Comparison of ENCODE assay signal across 9 cellular contexts in genomic region chr16:19410435-19411153, GRCh38. TPM values are rescaled to one million over a fixed set of nuclear protein-coding genes. Genes with fewer than 3 reads are reported as not detected.
DNase-seq lines count a peak whose midpoint lies in the region; ATAC-seq and TF ChIP-seq lines count a peak whose summit lies in the region.
"Had no signal": no experiment of that assay in that cellular context is flagged by ENCODE, and none has a peak within 500 bp of the region (broad histone marks: within the 10 kb centered on the region; RNA-seq: fewer than 3 reads in every experiment).

No MANE protein-coding gene starts in this region.

- H3K36me3 Mint-ChIP-seq in CD8-positive, alpha-beta memory T cell, result peaks cover 0 to 4% (median 0%) of the 10 kb centered on the region in 3 donors
- H3K36me3 Mint-ChIP-seq in activated CD8-positive, alpha-beta T cell treated with anti-CD3 and anti-CD28 coated beads, Interleukin-2, amount 10 ng/mL, durations not matched to agents 7 days and 5 days (ENCODE audit: low read depth), result no peaks in the 10 kb centered on the region

- CTCF ChIA-PET in CD8-positive, alpha-beta memory T cell (lab: Charles Lee), result no interaction called here
- CTCF ChIA-PET in activated CD8-positive, alpha-beta T cell treated with anti-CD3 and anti-CD28 coated beads, Interleukin-2, amount 10 ng/mL, durations not matched to agents 7 days and 5 days (lab: Charles Lee), result no interaction called here

- H3K27ac Mint-ChIP-seq in CD8-positive, alpha-beta memory T cell, result no peak overlapping the region
- H3K27ac Mint-ChIP-seq in activated CD8-positive, alpha-beta T cell treated with anti-CD3 and anti-CD28 coated beads, Interleukin-2, amount 10 ng/mL, durations not matched to agents 7 days and 5 days, result no peak overlapping the region

- H3K27me3 ChIP-seq in CD8-positive, alpha-beta memory T cell (ENCODE audit: insufficient read depth, low read length, poor library complexity, severe bottlenecking), result no peaks in the 10 kb centered on the region
- H3K27me3 ChIP-seq in testis, result no peaks in the 10 kb centered on the region

- intact Hi-C loops in testis (cut with DNase I; ENCODE audit: low total_unique reads), result no loop called here

- H3K9me3 ChIP-seq in CD8-positive, alpha-beta memory T cell (ENCODE audit: low read length), result peaks cover 7% of the 10 kb centered on the region
- no peaks in the 10 kb centered on the region for H3K9me3 ChIP-seq in testis

- H3K4me3 Mint-ChIP-seq in CD8-positive, alpha-beta memory T cell, result peak overlapping the region in 4 of 7 donors; percentile 36 to 65 (median 41)
- peak overlapping the region; percentile 63 for H3K4me3 Mint-ChIP-seq in activated CD8-positive, alpha-beta T cell treated with anti-CD3 and anti-CD28 coated beads, Interleukin-2, amount 10 ng/mL, durations not matched to agents 7 days and 5 days

- POLR2A ChIA-PET in CD8-positive, alpha-beta memory T cell (lab: Charles Lee), result no interaction called here
- POLR2A ChIA-PET in activated CD8-positive, alpha-beta T cell treated with anti-CD3 and anti-CD28 coated beads, Interleukin-2, amount 10 ng/mL, durations not matched to agents 7 days and 5 days (lab: Charles Lee), result no interaction called here

- no peak for TF ChIP-seq CTCF in testis (IDR thresholded peaks at IDR 0.05)

- no peak overlapping the region for H3K27ac ChIP-seq in CD8-positive, alpha-beta memory T cell (ENCODE audit: low read depth, low read length)
- H3K27ac ChIP-seq in testis, result no peak overlapping the region

- no peak for DNase-seq in CD8-positive, alpha-beta memory T cell
- DNase-seq in HT-29 (ENCODE audit: low spot score) (peak; percentile 91), iPS-NIHi11 (ENCODE audit: low spot score) (peak; percentile 78), testis (peak; percentile 28), inferior parietal cortex (ENCODE audit: extremely low spot score) (no peak)
- peak; percentile 26 for DNase-seq in activated CD8-positive, alpha-beta T cell treated with anti-CD3 and anti-CD28 coated beads, Interleukin-2, amount 10 ng/mL, durations not matched to agents 7 days and 5 days
- no peak for DNase-seq in central memory CD4-positive, alpha-beta T cell
- no peak for DNase-seq in stimulated activated CD4-positive, alpha-beta T cell treated with anti-CD3 and anti-CD28 coated beads, Interleukin-4, amount 100 ng/mL, for 4 hours

- ATAC-seq in activated CD8-positive, alpha-beta T cell treated with anti-CD3 and anti-CD28 coated beads, Interleukin-2, amount 10 ng/mL, durations not matched to agents 7 days and 5 days, result peak; percentile 71

- H3K27me3 Mint-ChIP-seq in CD8-positive, alpha-beta memory T cell, result peaks cover 29 to 47% of the 10 kb centered on the region in 2 donors
- peaks cover 35% of the 10 kb centered on the region for H3K27me3 Mint-ChIP-seq in activated CD8-positive, alpha-beta T cell treated with anti-CD3 and anti-CD28 coated beads, Interleukin-2, amount 10 ng/mL, durations not matched to agents 7 days and 5 days (ENCODE audit: low read depth)

- H3K36me3 ChIP-seq in CD8-positive, alpha-beta memory T cell (ENCODE audit: insufficient read depth, low read length), result no peaks in the 10 kb centered on the region
- H3K36me3 ChIP-seq in testis (ENCODE audit: low read depth, missing control alignments), result no peaks in the 10 kb centered on the region

- no peak for TF ChIP-seq POLR2A in testis (IDR thresholded peaks at IDR 0.05)

- H3K9me3 Mint-ChIP-seq in CD8-positive, alpha-beta memory T cell, result peaks cover 4 to 20% (median 10%) of the 10 kb centered on the region in 5 donors
- H3K9me3 Mint-ChIP-seq in activated CD8-positive, alpha-beta T cell treated with anti-CD3 and anti-CD28 coated beads, Interleukin-2, amount 10 ng/mL, durations not matched to agents 7 days and 5 days (ENCODE audit: insufficient read depth), result no peaks in the 10 kb centered on the region

- no peaks in the 10 kb centered on the region for H3K4me1 ChIP-seq in CD8-positive, alpha-beta memory T cell (ENCODE audit: insufficient read depth, low read length)
- H3K4me1 ChIP-seq in testis, result peaks cover 6% of the 10 kb centered on the region

- WGBS in testis, 2 donors, result 2 to 4% methylated on average over 17 to 51 of the region's 57 CpGs

- H3K4me3 ChIP-seq in CD8-positive, alpha-beta memory T cell (ENCODE audit: low read length), result no peak overlapping the region
- peak overlapping the region; percentile 13 to 57 for H3K4me3 ChIP-seq in testis

- peaks cover 0 to 7% (median 2%) of the 10 kb centered on the region in 3 donors for H3K4me1 Mint-ChIP-seq in CD8-positive, alpha-beta memory T cell
- peaks cover 7% of the 10 kb centered on the region for H3K4me1 Mint-ChIP-seq in activated CD8-positive, alpha-beta T cell treated with anti-CD3 and anti-CD28 coated beads, Interleukin-2, amount 10 ng/mL, durations not matched to agents 7 days and 5 days (ENCODE audit: low read depth)

RNA-seq across cellular contexts. Expression of gene TMC5, which starts 7.1 kb away (rescaled TPM):
- total RNA-seq in CD8-positive, alpha-beta memory T cell, result not detected
- polyA plus RNA-seq in CD8-positive, alpha-beta memory T cell, result not detected
- total RNA-seq in HT-29 (2014; rRNA removed; shearing (Covaris generic)), result 24.2 and 24.9 TPM in 2 replicates
- total RNA-seq in activated CD8-positive, alpha-beta T cell treated with anti-CD3 and anti-CD28 coated beads, Interleukin-2, amount 10 ng/mL, durations not matched to agents 7 days and 5 days, result not detected
- total RNA-seq in testis, result 1 to 10 TPM; 4.5 to 7.1 TPM
- polyA plus RNA-seq in testis (ENCODE audit: insufficient read depth, low read depth, low replicate concordance), result 27.7 TPM
- total RNA-seq: fibroblast of lung had no signal
- polyA plus RNA-seq: fibroblast of lung had no signal

Comparison
In these comparisons a context has a peak if more than half of its experiments do, and no peak if none do; other contexts are left out.
1. DNase-seq: peak in HT-29 (single experiment), activated CD8-positive, alpha-beta T cell treated with anti-CD3 and anti-CD28 coated beads, Interleukin-2, amount 10 ng/mL, durations not matched to agents 7 days and 5 days (single experiment), iPS-NIHi11 (single experiment) and testis (single experiment); none in CD8-positive, alpha-beta memory T cell (0 of 5), central memory CD4-positive, alpha-beta T cell (single experiment), inferior parietal cortex (single experiment) and stimulated activated CD4-positive, alpha-beta T cell treated with anti-CD3 and anti-CD28 coated beads, Interleukin-4, amount 100 ng/mL, for 4 hours (0 of 2).